1 cellular context compared by ENCODE assay signal in genomic region chr10:101354584-101355070, GRCh38.
TF ChIP-seq lines count a peak whose summit lies in the region.

No MANE protein-coding gene starts in this region.

TF ChIP-seq in IMR-90, 13 proteins besides CTCF, POLR2A, EP300 and RAD21 (continued from another document):
- TF ChIP-seq MAFK (IDR thresholded peaks at IDR 0.05; ENCODE audit: low read depth, low read length) (no peak), CEBPB (IDR thresholded peaks at IDR 0.05; ENCODE audit: low read depth, low read length) (no peak), RFX5 (IDR thresholded peaks at IDR 0.05; ENCODE audit: low read depth, low read length) (no peak)
